In genomic region chr1:24555591-24556413, GRCh38 we compare ENCODE assay signal across 8 cellular contexts. TPM values are rescaled to one million over a fixed set of nuclear protein-coding genes. Genes with fewer than 3 reads are reported as not detected.
A peak's percentile ranks its signal among the peaks of the same experiment; 100 is the strongest.
DNase-seq lines count a peak whose midpoint lies in the region; ATAC-seq and TF ChIP-seq lines count a peak whose summit lies in the region.

A gene with protein sequence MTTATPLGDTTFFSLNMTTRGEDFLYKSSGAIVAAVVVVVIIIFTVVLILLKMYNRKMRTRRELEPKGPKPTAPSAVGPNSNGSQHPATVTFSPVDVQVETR (plus strand): TSS chr1:24556087. CDS start chr1:24595431, 39,344 bp downstream.

- no peak within 1 kb of the TSS for H2BK15ac ChIP-seq in H9 (ENCODE audit: low read depth, low read length)

- no peak within 1 kb of the TSS for H3K4ac ChIP-seq in H9 (ENCODE audit: low read depth, low read length)

- peak within 1 kb of the TSS; percentile 42 for H3K4me2 ChIP-seq in H9 (ENCODE audit: insufficient read depth, insufficient read length, low read length)

- H3K4me3 ChIP-seq in duodenal mucosa (ENCODE audit: low read depth in 1 of 2, low read length in 2 of 2) = peak within 1 kb of the TSS; percentile 69
- H3K4me3 ChIP-seq in mucosa of stomach (ENCODE audit: low read length) = no peak within 1 kb of the TSS

- DNase-seq in H9 = peak; percentile 52
- no peak for DNase-seq in A172 (ENCODE audit: low spot score)
- DNase-seq in MV-4-11 (lab: John Stamatoyannopoulos, UW) = no peak

- no peaks in the 10 kb centered on the region for H3K9me3 Mint-ChIP-seq in H9

- no peak within 1 kb of the TSS for H3K18ac ChIP-seq in H9 (ENCODE audit: insufficient read length, low read depth, low read length)

- no peaks in the 10 kb centered on the region for H3K79me1 ChIP-seq in H9 (ENCODE audit: insufficient read depth, low read depth, low read length, poor library complexity, severe bottlenecking)

- H3K27ac Mint-ChIP-seq in H9 = no peak within 1 kb of the TSS; a peak in 1 of 7 replicates

- no peaks in the 10 kb centered on the region; a peak in 1 of 7 replicates for H3K36me3 Mint-ChIP-seq in H9 (ENCODE audit: insufficient read depth in 1 of 3, low read depth in 3 of 3)

- no CpG with 5 or more reads among the region's 61 CpGs for WGBS in H9 (ENCODE audit: extremely low coverage, insufficient read length, low lambda C conversion rate)

- no peaks in the 10 kb centered on the region for H3K79me2 ChIP-seq in H9 (ENCODE audit: insufficient read depth, low read length)

- TF ChIP-seq CTCF in H9 (conservative IDR thresholded peaks at IDR 0.05) = peak; percentile 15; the same call in 1 of the 3 replicates
- TF ChIP-seq CTCF in VCaP (conservative IDR thresholded peaks at IDR 0.05) = peak; percentile 41

- no peak within 1 kb of the TSS for H3K56ac ChIP-seq in H9 (ENCODE audit: insufficient read length, low read depth, low read length)

- H3K27me3 Mint-ChIP-seq in H9 (ENCODE audit: low read depth) = peaks cover 49% of the 10 kb centered on the region

- ATAC-seq in GM21390 (IDR thresholded peaks at IDR 0.05; ENCODE audit: unreplicated experiment) (no peak), GM18502 (IDR thresholded peaks at IDR 0.05; ENCODE audit: poor library complexity, unreplicated experiment) (no peak)

- H3K27me3 ChIP-seq in H9 (ENCODE audit: insufficient read depth, low read length) = no peaks in the 10 kb centered on the region; the same call in 1 of the 2 replicates
- H3K27me3 ChIP-seq in duodenal mucosa (ENCODE audit: control insufficient read depth in 1 of 2, insufficient read depth in 2 of 2, low read length in 2 of 2) = peaks cover 0 to 3% of the 10 kb centered on the region in 2 donors
- peaks cover 7% of the 10 kb centered on the region for H3K27me3 ChIP-seq in mucosa of stomach (ENCODE audit: control insufficient read depth, insufficient read depth, low read length)

- peak within 1 kb of the TSS; percentile 60 to 83 for H3K4me3 Mint-ChIP-seq in H9

- no peak within 1 kb of the TSS for H2BK12ac ChIP-seq in H9 (ENCODE audit: insufficient read length, low read depth, low read length)

- H3K4me1 ChIP-seq in H9 (ENCODE audit: insufficient read depth, low read length) (0 out of 2 replicates have a peak, but pooled peaks cover 2% of the 10 kb centered on the region), duodenal mucosa (ENCODE audit: control insufficient read depth in 1 of 2, insufficient read depth in 2 of 2, low read length in 2 of 2) (peaks cover 22 to 40% of the 10 kb centered on the region in 2 donors), mucosa of stomach (ENCODE audit: control insufficient read depth, insufficient read depth, low read length) (peaks cover 17% of the 10 kb centered on the region)

- no peak within 1 kb of the TSS for H3T11ph ChIP-seq in H9 (ENCODE audit: low read length)

- H4K5ac ChIP-seq in H9 (ENCODE audit: insufficient read length, low read depth, low read length) = no peak within 1 kb of the TSS

- no peak within 1 kb of the TSS for H2AFZ ChIP-seq in H9 (ENCODE audit: low read length)

- no peak within 1 kb of the TSS for H3K14ac ChIP-seq in H9 (ENCODE audit: insufficient read depth, low read length)

- no peak within 1 kb of the TSS for H4K8ac ChIP-seq in H9 (replicated peaks; ENCODE audit: insufficient read length, low read depth, low read length)

- H2AK5ac ChIP-seq in H9 (ENCODE audit: insufficient read length, low read length) = no peak within 1 kb of the TSS

- no peaks in the 10 kb centered on the region for H3K9me3 ChIP-seq in H9 (ENCODE audit: control insufficient read depth, low read depth, low read length)
- H3K9me3 ChIP-seq in duodenal mucosa (ENCODE audit: control insufficient read depth in 1 of 2, low read length in 2 of 2) = no peaks in the 10 kb centered on the region
- H3K9me3 ChIP-seq in mucosa of stomach (ENCODE audit: control insufficient read depth, low read length) = no peaks in the 10 kb centered on the region

- H4K20me1 ChIP-seq in H9 (ENCODE audit: control insufficient read depth, insufficient read depth, insufficient read length) = no peaks in the 10 kb centered on the region

- no peak within 1 kb of the TSS for H4K91ac ChIP-seq in H9 (ENCODE audit: insufficient read length, low read depth, low read length)

- H3K9ac ChIP-seq in H9 (ENCODE audit: extremely low read depth, insufficient read length, low read length) (no peak within 1 kb of the TSS), duodenal mucosa (ENCODE audit: low read depth in 1 of 2, low read length in 2 of 2) (peak within 1 kb of the TSS; percentile 54 to 72), mucosa of stomach (ENCODE audit: low read length) (peak within 1 kb of the TSS; percentile 77)

- peaks cover 7% of the 10 kb centered on the region for H3K23me2 ChIP-seq in H9 (ENCODE audit: insufficient read length, low read depth, low read length, poor library complexity, severe bottlenecking)

- no peak within 1 kb of the TSS for H2BK5ac ChIP-seq in H9 (ENCODE audit: insufficient read length, low read length)

- H2BK120ac ChIP-seq in H9 (ENCODE audit: low read depth, low read length, poor library complexity, severe bottlenecking) = no peak within 1 kb of the TSS

- no peak within 1 kb of the TSS for H3K23ac ChIP-seq in H9 (ENCODE audit: insufficient read length, low read depth, low read length)

- H3K27ac ChIP-seq in H9 (ENCODE audit: insufficient read length, low read depth, low read length) (no peak within 1 kb of the TSS), VCaP (peak within 1 kb of the TSS; percentile 70), duodenal mucosa (ENCODE audit: low read depth, low read length) (no peak within 1 kb of the TSS)

- H2BK20ac ChIP-seq in H9 (ENCODE audit: low read depth, low read length, poor library complexity, severe bottlenecking) = no peak within 1 kb of the TSS

- peaks cover 17 to 30% of the 10 kb centered on the region in 2 experiments for H3K4me1 Mint-ChIP-seq in H9

- no peaks in the 10 kb centered on the region for H3K36me3 ChIP-seq in duodenal mucosa (ENCODE audit: control insufficient read depth in 1 of 2, insufficient read depth in 2 of 2, low read length in 2 of 2)
- no peaks in the 10 kb centered on the region for H3K36me3 ChIP-seq in mucosa of stomach (ENCODE audit: control insufficient read depth, insufficient read depth, low read length)

RNA-seq across cellular contexts. Expression of the gene that starts here (rescaled TPM):
- 0.33 and 0.35 TPM in 2 replicates for total RNA-seq in H9 (2021)
- total RNA-seq in A172 (2014; rRNA removed; shearing (Covaris generic)) = not detected in 2 replicates

Comparison
In these comparisons a context has a peak if more than half of its experiments do, and no peak if none do; other contexts are left out.
1. Peak in DNase-seq and H3K4me2 ChIP-seq in H9; RNA of the gene not detected or under 1 TPM.